Comparison of ENCODE assay signal across 1 cellular context in genomic region chr2:151688719-151689118, GRCh38.
A peak's percentile ranks its signal among the peaks of the same experiment; 100 is the strongest.
TF ChIP-seq lines count a peak whose summit lies in the region.

No MANE protein-coding gene starts in this region.

TF ChIP-seq in K562, 482 proteins besides CTCF, POLR2A, EP300 and RAD21 (continued from another document and continues in another):
- TF ChIP-seq AFF1 (IDR thresholded peaks at IDR 0.05; ENCODE audit: low read depth in 1 of 2, partially characterized antibody in 2 of 2): peak in 1 of 2 experiments; percentile 40
- TF ChIP-seq YBX1 (IDR thresholded peaks at IDR 0.05): no peak
- TF ChIP-seq GTF2F1 (IDR thresholded peaks at IDR 0.05; ENCODE audit: low read depth, low read length): no peak
- no peak for TF ChIP-seq NFXL1 (CRISPR knock-in tag; IDR thresholded peaks at IDR 0.05)
- no peak for TF ChIP-seq ZZZ3 (IDR thresholded peaks at IDR 0.05)
- no peak for TF ChIP-seq HLTF (IDR thresholded peaks at IDR 0.05)
- no peak for TF ChIP-seq SP2 (IDR thresholded peaks at IDR 0.05; ENCODE audit: extremely low read depth, low read depth, low read length, poor library complexity, severe bottlenecking)
- TF ChIP-seq CBX8 (IDR thresholded peaks at IDR 0.05; ENCODE audit: borderline replicate concordance, extremely low read depth, low read depth, low read length, poor library complexity, severe bottlenecking): no peak
- TF ChIP-seq TAF7 (tag; IDR thresholded peaks at IDR 0.05): no peak
- no peak for TF ChIP-seq ZSCAN29 (IDR thresholded peaks at IDR 0.05)
- no peak for TF ChIP-seq GABPB1 (CRISPR knock-in tag; IDR thresholded peaks at IDR 0.05)
- TF ChIP-seq POLR3A (IDR thresholded peaks at IDR 0.05; ENCODE audit: borderline replicate concordance, extremely low read depth, insufficient read depth, insufficient read length): no peak
- no peak for TF ChIP-seq TRIM28 (IDR thresholded peaks at IDR 0.05)
- peak; percentile 24; the same call in 1 of the 2 replicates for TF ChIP-seq ARID1B (IDR thresholded peaks at IDR 0.05)
- no peak for TF ChIP-seq OTX1 (CRISPR knock-in tag; IDR thresholded peaks at IDR 0.05)
- no peak for TF ChIP-seq ZNF133 (CRISPR knock-in tag; IDR thresholded peaks at IDR 0.05)
- no peak for TF ChIP-seq PREB (CRISPR knock-in tag; IDR thresholded peaks at IDR 0.05)
- no peak for TF ChIP-seq SMARCC2 (IDR thresholded peaks at IDR 0.05; ENCODE audit: low read depth)
- no peak for TF ChIP-seq FOXP4 (CRISPR knock-in tag; IDR thresholded peaks at IDR 0.05; ENCODE audit: borderline replicate concordance)
- no peak for TF ChIP-seq ZBTB5 (IDR thresholded peaks at IDR 0.05)
- peak; percentile 90 for TF ChIP-seq FOXJ2 (tag; IDR thresholded peaks at IDR 0.05)
- TF ChIP-seq MED1 (CRISPR knock-in tag; IDR thresholded peaks at IDR 0.05; ENCODE audit: borderline replicate concordance): no peak
- no peak for TF ChIP-seq TAF9B (IDR thresholded peaks at IDR 0.05; ENCODE audit: partially characterized antibody)
- TF ChIP-seq SNAPC5 (CRISPR knock-in tag; IDR thresholded peaks at IDR 0.05): no peak
- TF ChIP-seq FOXO4 (CRISPR knock-in tag; IDR thresholded peaks at IDR 0.05): no peak
- no peak for TF ChIP-seq ZBTB43 (CRISPR knock-in tag; IDR thresholded peaks at IDR 0.05)
- no peak for TF ChIP-seq SRSF9 (IDR thresholded peaks at IDR 0.05; ENCODE audit: borderline replicate concordance, low read depth, low read length)
- no peak for TF ChIP-seq REST (CRISPR knock-in tag; IDR thresholded peaks at IDR 0.05; ENCODE audit: low read depth)
- no peak for TF ChIP-seq ZKSCAN8 (CRISPR knock-in tag; IDR thresholded peaks at IDR 0.05)
- TF ChIP-seq RNF219 (CRISPR knock-in tag; IDR thresholded peaks at IDR 0.05): no peak
- TF ChIP-seq KLF16 (IDR thresholded peaks at IDR 0.05): no peak
- no peak for TF ChIP-seq NFE2L1 (tag; IDR thresholded peaks at IDR 0.05; ENCODE audit: borderline replicate concordance, low read depth)
- no peak for TF ChIP-seq ZBED1 (IDR thresholded peaks at IDR 0.05)
- TF ChIP-seq HSF4 (CRISPR knock-in tag; IDR thresholded peaks at IDR 0.05; ENCODE audit: borderline replicate concordance): no peak
- TF ChIP-seq FUS (optimal IDR thresholded peaks at IDR 0.05; ENCODE audit: low read depth, low read length): no peak
- no peak for TF ChIP-seq DEAF1 (CRISPR knock-in tag; IDR thresholded peaks at IDR 0.05)
- TF ChIP-seq TRIM24 (IDR thresholded peaks at IDR 0.05): peak in 1 of 2 experiments; percentile 76; a peak in 1 of 4 replicates
- TF ChIP-seq MYBL2 (IDR thresholded peaks at IDR 0.05; ENCODE audit: low read depth): no peak
- TF ChIP-seq MYBL2 (CRISPR knock-in tag; IDR thresholded peaks at IDR 0.05; ENCODE audit: borderline replicate concordance): no peak
- TF ChIP-seq MITF (IDR thresholded peaks at IDR 0.05): no peak
- TF ChIP-seq ZNF431 (CRISPR knock-in tag; IDR thresholded peaks at IDR 0.05): no peak
- no peak; a peak in 1 of 4 replicates for TF ChIP-seq RCOR1 (IDR thresholded peaks at IDR 0.05; ENCODE audit: borderline replicate concordance in 1 of 2, low read depth in 2 of 2, low read length in 2 of 2)
- no peak for TF ChIP-seq HEY1 (CRISPR knock-in tag; IDR thresholded peaks at IDR 0.05; ENCODE audit: borderline replicate concordance)
